Comparison of ENCODE assay signal across 14 cellular contexts in genomic region chr17:9880582-9880999, GRCh38. TPM values are rescaled to one million over a fixed set of nuclear protein-coding genes. Genes with fewer than 3 reads are reported as not detected.
DNase-seq lines count a peak whose midpoint lies in the region; ATAC-seq, FAIRE-seq and TF ChIP-seq lines count a peak whose summit lies in the region.
"Had no signal": no experiment of that assay in that cellular context is flagged by ENCODE, and none has a peak within 500 bp of the region (broad histone marks: within the 10 kb centered on the region; RNA-seq: fewer than 3 reads in every experiment).

No MANE protein-coding gene starts in this region.

- TF ChIP-seq POLR2A in GM12878 (IDR thresholded peaks at IDR 0.05; ENCODE audit: low read depth, low read length) = no peak
- TF ChIP-seq POLR2A in transverse colon (IDR thresholded peaks at IDR 0.05) = no peak
- no peak for TF ChIP-seq POLR2A in GM18505 (IDR thresholded peaks at IDR 0.05; ENCODE audit: borderline replicate concordance, extremely low read depth, insufficient read depth, insufficient read length)
- TF ChIP-seq POLR2A in esophagus muscularis mucosa (IDR thresholded peaks at IDR 0.05; ENCODE audit: low read depth) = no peak

- ATAC-seq in GM12878 = peak; percentile 38; the same call in 2 of the 3 replicates
- no peak for ATAC-seq in GM18505 (IDR thresholded peaks at IDR 0.05; ENCODE audit: unreplicated experiment)
- ATAC-seq: activated CD4-positive, CD25-positive, alpha-beta regulatory T cell treated with anti-CD3 and anti-CD28 coated beads, Interleukin-2, amount 50 U/mL, for 24 hours had no signal

- H3K36me3 ChIP-seq in GM12878 (ENCODE audit: control insufficient read depth in 2 of 2, insufficient read depth in 2 of 2, low read length in 1 of 2) (no peaks in the 10 kb centered on the region), transverse colon (no peaks in the 10 kb centered on the region), esophagus muscularis mucosa (no peaks in the 10 kb centered on the region)
- H3K36me3 ChIP-seq: prostate gland, suprapubic skin had no signal

- no peaks in the 10 kb centered on the region for H4K20me1 ChIP-seq in GM12878 (ENCODE audit: control insufficient read depth, insufficient read depth)

- no peak overlapping the region for H3K4me2 ChIP-seq in GM12878 (ENCODE audit: control insufficient read depth, insufficient read depth)

- peak; percentile 55 for DNase-seq in Daoy (ENCODE audit: low read depth)
- DNase-seq in HT1080 (ENCODE audit: low read depth) = peak; percentile 77
- peak; percentile 1 for DNase-seq in GM12878 (ENCODE audit: low read depth, low spot score)
- DNase-seq in medulla oblongata (ENCODE audit: extremely low spot score) = peak; percentile 77
- DNase-seq in transverse colon = no peak
- no peak for DNase-seq in DMS114 treated with DMSO at 0.1 percent for 48 hours (lab: John Stamatoyannopoulos, UW; ENCODE audit: unreplicated experiment)
- no peak for DNase-seq in esophagus muscularis mucosa (ENCODE audit: extremely low spot score)
- DNase-seq: CD4-positive, CD25-positive, alpha-beta regulatory T cell had no signal

- TF ChIP-seq CTCF in GM12878 (IDR thresholded peaks at IDR 0.05 in 2 of 3, conservative IDR thresholded peaks at IDR 0.05 in 1 of 3; ENCODE audit: control insufficient read depth in 2 of 3, extremely low read depth in 1 of 3, insufficient read depth in 1 of 3, low read depth in 3 of 3, low read length in 3 of 3) (no peak), transverse colon (IDR thresholded peaks at IDR 0.05) (no peak), esophagus muscularis mucosa (IDR thresholded peaks at IDR 0.05) (no peak)

- intact Hi-C loops in GM12878 (cut with micrococcal nuclease; ENCODE audit: unreplicated experiment) (no loop called here), transverse colon (cut with DNase I; ENCODE audit: low total_unique reads) (no loop called here), esophagus muscularis mucosa (cut with DNase I) (no loop called here)

- no peak for TF ChIP-seq EP300 in GM12878 (IDR thresholded peaks at IDR 0.05; ENCODE audit: borderline replicate concordance in 1 of 2, control insufficient read depth in 1 of 2, low read depth in 2 of 2, low read length in 2 of 2)
- no peak for TF ChIP-seq EP300 in transverse colon (IDR thresholded peaks at IDR 0.05; ENCODE audit: low read depth)
- no peak for TF ChIP-seq EP300 in esophagus muscularis mucosa (IDR thresholded peaks at IDR 0.05)

- H3K27ac ChIP-seq in GM12878 (ENCODE audit: control insufficient read depth, insufficient read depth) (no peak overlapping the region), transverse colon (no peak overlapping the region), esophagus muscularis mucosa (replicated peaks in 1 of 4) (no peak overlapping the region)
- H3K27ac ChIP-seq: prostate gland, suprapubic skin had no signal

- H2AFZ ChIP-seq in GM12878 (ENCODE audit: control insufficient read depth, low read depth, low read length) = no peak overlapping the region

- 22% methylated on average over 3 of the region's 3 CpGs for WGBS in GM12878 (ENCODE audit: insufficient coverage, insufficient replicate concordance, low lambda C conversion rate, missing lambda C conversion rate)
- 66% methylated on average over 3 of the region's 3 CpGs; no CpG with 5 or more reads in 1 of the 2 donors for WGBS in transverse colon (ENCODE audit: low coverage in 1 of 2), 2 donors
- WGBS in esophagus muscularis mucosa = 78% methylated on average over 3 of the region's 3 CpGs

- in situ Hi-C loops in GM12878 (cut with MboI) (no loop called here), transverse colon (cut with MboI; ENCODE audit: low pct_ligation_motif_present in 1 of 4, low pct_unique_long_range_greater_than_20kb in 1 of 4, low sequenced_read_pairs in 3 of 4) (loop anchor here in 1 of 4 donors (25.0 kb wide), 1 partner anchor 143 kb away; no protein-coding TSS in a partner anchor)

- CTCF ChIA-PET in GM12878 (lab: Yijun Ruan, JAX) = interaction anchor here (1.1 kb wide), 1 partner anchor 9 kb away, joined by 3 read pairs; no protein-coding TSS in a partner anchor

- no peak for TF ChIP-seq RAD21 in GM12878 (IDR thresholded peaks at IDR 0.05; ENCODE audit: insufficient read depth, low read depth, low read length)

- H3K27me3 ChIP-seq in GM12878 (replicated peaks in 1 of 2; ENCODE audit: control insufficient read depth in 2 of 2, insufficient read depth in 2 of 2, low read length in 1 of 2) = peaks cover 0 to 1% of the 10 kb centered on the region in 2 experiments; a peak in 1 of 4 replicates
- H3K27me3 ChIP-seq in transverse colon = no peaks in the 10 kb centered on the region
- no peaks in the 10 kb centered on the region for H3K27me3 ChIP-seq in esophagus muscularis mucosa
- H3K27me3 ChIP-seq: suprapubic skin had no signal

- RAD21 ChIA-PET in GM12878 (lab: Charles Lee; ENCODE audit: unreplicated experiment) = no interaction called here

- H3K9me3 ChIP-seq in GM12878 (replicated peaks; ENCODE audit: control insufficient read depth, insufficient read depth, low read length) (peaks cover 1% of the 10 kb centered on the region; the same call in 1 of the 3 replicates), transverse colon (peaks cover 15 to 16% of the 10 kb centered on the region in 2 donors), esophagus muscularis mucosa (peaks cover 0 to 22% (median 12%) of the 10 kb centered on the region in 4 donors)
- H3K9me3 ChIP-seq: prostate gland had no signal

- BruUV-seq in GM12878 (replicated peaks; lab: Mats Ljungman, UMichigan) = no TSS peak

- no peak for FAIRE-seq in GM12878 (lab: Jason Lieb, UNC)

- H3K4me1 ChIP-seq in GM12878 (ENCODE audit: control insufficient read depth, insufficient read depth, low read length) = no peaks in the 10 kb centered on the region
- peaks cover 0 to 5% (median 1%) of the 10 kb centered on the region in 4 donors for H3K4me1 ChIP-seq in transverse colon
- H3K4me1 ChIP-seq in esophagus muscularis mucosa = peaks cover 0 to 11% (median 7%) of the 10 kb centered on the region in 4 donors
- H3K4me1 ChIP-seq: prostate gland, suprapubic skin had no signal

- no peak overlapping the region for H3K4me3 ChIP-seq in GM12878
- H3K4me3 ChIP-seq in transverse colon = no peak overlapping the region
- H3K4me3 ChIP-seq in esophagus muscularis mucosa = no peak overlapping the region
- H3K4me3 ChIP-seq: prostate gland, suprapubic skin had no signal

- no peak overlapping the region for H3K9ac ChIP-seq in GM12878 (ENCODE audit: control insufficient read depth, insufficient read depth, low read length)

- no peaks in the 10 kb centered on the region for H3K79me2 ChIP-seq in GM12878 (ENCODE audit: control insufficient read depth, insufficient read depth, low read length)

- POLR2A ChIA-PET in GM12878 (lab: Charles Lee) = no interaction called here

- SMC1A ChIA-PET in GM12878 (lab: Charles Lee; ENCODE audit: uncharacterized antibody, unreplicated experiment) = no interaction called here

RNA-seq across cellular contexts. Expression of gene RCVRN, which starts 24.5 kb away (rescaled TPM):
- total RNA-seq in Daoy (2014; rRNA removed; shearing (Covaris generic)) = not detected in 2 replicates
- not detected in 2 replicates for total RNA-seq in HT1080 (2014; rRNA removed; shearing (Covaris generic))
- polyA plus RNA-seq in HT1080 (2015; cell fraction: cytosol; rRNA removed) = not detected in 2 replicates
- polyA plus RNA-seq in HT1080 (2015; cell fraction: nucleus; rRNA removed) = not detected in 2 replicates
- not detected in 2 replicates for total RNA-seq in GM12878 (2013; cell fraction: nucleolus; rRNA removed)
- 0.23 TPM in 1 of 2 replicates, not detected in the other for total RNA-seq in GM12878 (2014; rRNA removed)
- not detected in 2 replicates for total RNA-seq in GM12878 (2014; rRNA removed; fragmentation: Illumina TruSeq; extraction: Trizol)
- total RNA-seq in GM12878 (2021) = 0.13 TPM in 1 of 2 replicates, not detected in the other
- polyA plus RNA-seq in GM12878 (2011; ENCODE audit: low read depth) = not detected
- 0.07 TPM in 1 of 2 replicates, not detected in the other for polyA plus RNA-seq in GM12878 (2011; rRNA removed)
- not detected in 2 replicates for polyA plus RNA-seq in GM12878 (2011; cell fraction: cytosol; rRNA removed)
- polyA plus RNA-seq in GM12878 (2011; cell fraction: nucleus; rRNA removed) = 0.07 TPM in 2 replicates
- 0.08 and 0.11 TPM in 2 replicates for polyA plus RNA-seq in GM12878 (2012)
- polyA plus RNA-seq in GM12878 (2014; fragmentation: Illumina TruSeq; extraction: Trizol) = 0.19 TPM in 1 of 2 replicates, not detected in the other
- under 1 TPM in 1 of 2 experiments, not detected in 1; 0.09 TPM for polyA plus RNA-seq in GM12878 (2014; fragmentation: Nextera tagmentation; extraction: Ambion mirVana)
- polyA plus RNA-seq in GM12878 (2014; rRNA removed) = 0.03 TPM in 1 of 2 replicates, not detected in the other
- not detected for polyA plus RNA-seq in GM12878 (2016; fragmentation: Nextera tagmentation; extraction: Ambion mirVana)
- polyA minus RNA-seq in GM12878 (2011; rRNA and poly(A)+ RNA removed) = 0.15 TPM in 1 of 2 replicates, not detected in the other
- not detected in 2 replicates for polyA minus RNA-seq in GM12878 (2011; cell fraction: cytosol; rRNA and poly(A)+ RNA removed)
- polyA minus RNA-seq in GM12878 (2011; cell fraction: nucleus; rRNA and poly(A)+ RNA removed) = 0.12 and 0.19 TPM in 2 replicates
- total RNA-seq in transverse colon = not detected
- under 1 TPM in 1 of 4 donors, not detected in 3; 0.52 TPM for total RNA-seq in esophagus muscularis mucosa
- total RNA-seq: CD4-positive, CD25-positive, alpha-beta regulatory T cell; fibroblast of lung; liver had no signal
- polyA plus RNA-seq: CD4-positive, CD25-positive, alpha-beta regulatory T cell; fibroblast of lung; liver had no signal

RNA-seq across cellular contexts. Expression of gene GLP2R, which starts 54.9 kb away (rescaled TPM):
- total RNA-seq in Daoy (2014; rRNA removed; shearing (Covaris generic)) = 0.63 and 0.91 TPM in 2 replicates
- total RNA-seq in HT1080 (2014; rRNA removed; shearing (Covaris generic)) = 0.63 and 0.90 TPM in 2 replicates
- 0.17 and 0.20 TPM in 2 replicates for polyA plus RNA-seq in HT1080 (2015; cell fraction: cytosol; rRNA removed)
- 0.05 and 0.25 TPM in 2 replicates for polyA plus RNA-seq in HT1080 (2015; cell fraction: nucleus; rRNA removed)
- total RNA-seq in GM12878 (2013; cell fraction: nucleolus; rRNA removed) = not detected in 2 replicates
- total RNA-seq in GM12878 (2014; rRNA removed) (not detected in 2 replicates), GM12878 (2014; rRNA removed; fragmentation: Illumina TruSeq; extraction: Trizol) (not detected in 2 replicates), GM12878 (2021) (not detected in 2 replicates), transverse colon (10 to 100 TPM in 3 of 4 donors, 1 to 10 TPM in 1; 7.2 to 17.2 (median 12.2) TPM), esophagus muscularis mucosa (10 to 100 TPM in 3 of 4 donors, 1 to 10 TPM in 1; 9.1 to 16.6 (median 14.6) TPM)
- not detected for polyA plus RNA-seq in GM12878 (2011; ENCODE audit: low read depth)
- polyA plus RNA-seq in GM12878 (2011; rRNA removed) (0.04 TPM in 1 of 2 replicates, not detected in the other), GM12878 (2014; fragmentation: Illumina TruSeq; extraction: Trizol) (not detected in 2 replicates), GM12878 (2014; fragmentation: Nextera tagmentation; extraction: Ambion mirVana) (not detected), GM12878 (2014; rRNA removed) (not detected in 2 replicates), GM12878 (2016; fragmentation: Nextera tagmentation; extraction: Ambion mirVana) (not detected)
- not detected in 2 replicates for polyA plus RNA-seq in GM12878 (2011; cell fraction: cytosol; rRNA removed)
- polyA plus RNA-seq in GM12878 (2011; cell fraction: nucleus; rRNA removed) = not detected in 2 replicates
- polyA plus RNA-seq in GM12878 (2012) = not detected in 2 replicates
- polyA minus RNA-seq in GM12878 (2011; rRNA and poly(A)+ RNA removed) = not detected in 2 replicates
- 2.1 and 3.6 TPM in 2 replicates for polyA minus RNA-seq in GM12878 (2011; cell fraction: cytosol; rRNA and poly(A)+ RNA removed)
- polyA minus RNA-seq in GM12878 (2011; cell fraction: nucleus; rRNA and poly(A)+ RNA removed) = 0.73 TPM in 1 of 2 replicates, not detected in the other
- total RNA-seq: CD4-positive, CD25-positive, alpha-beta regulatory T cell; fibroblast of lung had no signal
- polyA plus RNA-seq: CD4-positive, CD25-positive, alpha-beta regulatory T cell; fibroblast of lung had no signal

RNA-seq across cellular contexts. Expression of gene GSG1L2, which starts 58.7 kb away (rescaled TPM):
- total RNA-seq in Daoy (2014; rRNA removed; shearing (Covaris generic)) = not detected in 2 replicates
- total RNA-seq in HT1080 (2014; rRNA removed; shearing (Covaris generic)) = not detected in 2 replicates
- not detected in 2 replicates for polyA plus RNA-seq in HT1080 (2015; cell fraction: cytosol; rRNA removed)
- polyA plus RNA-seq in HT1080 (2015; cell fraction: nucleus; rRNA removed) = not detected in 2 replicates
- not detected in 2 replicates for total RNA-seq in GM12878 (2013; cell fraction: nucleolus; rRNA removed)
- total RNA-seq in GM12878 (2014; rRNA removed) = not detected in 2 replicates
- total RNA-seq in GM12878 (2014; rRNA removed; fragmentation: Illumina TruSeq; extraction: Trizol) = not detected in 2 replicates
- not detected in 2 replicates for total RNA-seq in GM12878 (2021)
- polyA plus RNA-seq in GM12878 (2011; ENCODE audit: low read depth) = not detected
- polyA plus RNA-seq in GM12878 (2011; rRNA removed) = not detected in 2 replicates
- polyA plus RNA-seq in GM12878 (2011; cell fraction: cytosol; rRNA removed) = not detected in 2 replicates
- not detected in 2 replicates for polyA plus RNA-seq in GM12878 (2011; cell fraction: nucleus; rRNA removed)
- polyA plus RNA-seq in GM12878 (2012) = not detected in 2 replicates
- not detected in 2 replicates for polyA plus RNA-seq in GM12878 (2014; fragmentation: Illumina TruSeq; extraction: Trizol)
- not detected for polyA plus RNA-seq in GM12878 (2014; fragmentation: Nextera tagmentation; extraction: Ambion mirVana)
- not detected in 2 replicates for polyA plus RNA-seq in GM12878 (2014; rRNA removed)
- polyA plus RNA-seq in GM12878 (2016; fragmentation: Nextera tagmentation; extraction: Ambion mirVana) = not detected
- polyA minus RNA-seq in GM12878 (2011; rRNA and poly(A)+ RNA removed) = not detected in 2 replicates
- not detected in 2 replicates for polyA minus RNA-seq in GM12878 (2011; cell fraction: cytosol; rRNA and poly(A)+ RNA removed)
- polyA minus RNA-seq in GM12878 (2011; cell fraction: nucleus; rRNA and poly(A)+ RNA removed) = not detected in 2 replicates
- not detected for total RNA-seq in transverse colon
- not detected for total RNA-seq in esophagus muscularis mucosa
- total RNA-seq: CD4-positive, CD25-positive, alpha-beta regulatory T cell; fibroblast of lung; liver; prostate gland; suprapubic skin had no signal
- polyA plus RNA-seq: CD4-positive, CD25-positive, alpha-beta regulatory T cell; fibroblast of lung; liver had no signal

Comparison
In these comparisons a context has a peak if more than half of its experiments do, and no peak if none do; other contexts are left out.
1. DNase-seq: peak in Daoy (single experiment), HT1080 (single experiment), GM12878 (single experiment) and medulla oblongata (single experiment); none in transverse colon (single experiment), DMS114 treated with DMSO at 0.1 percent for 48 hours (single experiment) and esophagus muscularis mucosa (single experiment).